ENCODE assay signal across 24 cellular contexts in the genomic region with DNA sequence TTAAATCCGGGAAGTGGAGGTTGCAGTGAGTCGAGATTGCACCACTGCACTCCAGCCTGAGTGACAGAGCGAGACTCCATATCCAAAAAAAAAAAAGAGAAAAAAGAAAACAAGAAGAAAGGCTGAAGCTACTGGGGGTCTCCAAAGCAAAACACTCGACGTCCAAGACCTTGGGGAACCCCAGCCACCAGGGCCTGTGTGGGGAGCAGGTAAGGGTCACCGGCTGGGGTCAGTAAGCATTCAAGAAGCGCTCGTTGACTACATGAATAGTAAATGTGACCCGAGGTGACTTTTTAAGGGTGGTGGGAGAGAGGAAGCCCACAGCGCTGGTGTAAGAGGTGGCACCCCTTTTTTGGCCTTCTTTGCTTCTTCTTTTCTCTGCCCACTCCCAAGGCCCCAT.
"Had no signal": no experiment of that assay in that cellular context is flagged by ENCODE, and none has a peak within 500 bp of the region (broad histone marks: within the 10 kb centered on the region; RNA-seq: fewer than 3 reads in every experiment).

No MANE protein-coding gene starts in this region.

- H3K4me3 ChIP-seq: adrenal gland had no signal

- H3K27me3 ChIP-seq: adrenal gland had no signal

- ATAC-seq: activated CD4-positive, CD25-positive, alpha-beta regulatory T cell treated with anti-CD3 and anti-CD28 coated beads, Interleukin-2, amount 50 U/mL, for 24 hours; activated CD8-positive, alpha-beta T cell treated with anti-CD3 and anti-CD28 coated beads for 36 hours; activated T-cell treated with anti-CD3 and anti-CD28 coated beads, Interleukin-2, amount 50 U/mL, for 72 hours; Panc1 had no signal

- H3K27ac ChIP-seq: adrenal gland had no signal

- DNase-seq: activated CD4-positive, alpha-beta T cell treated with anti-CD3 and anti-CD28 coated beads for 4 hours; activated CD8-positive, alpha-beta T cell treated with anti-CD3 and anti-CD28 coated beads for 36 hours; activated gamma-delta T cell treated with Interleukin-2 at 50 U/mL for 16 hours; activated naive CD4-positive, alpha-beta T cell treated with anti-CD3 and anti-CD28 coated beads, Interleukin-2, amount 50 U/mL, for 16 hours; activated naive CD8-positive, alpha-beta T cell treated with anti-CD3 and anti-CD28 coated beads, Interleukin-2, amount 10 ng/mL, durations not matched to agents 7 days and 5 days; activated T-cell treated with anti-CD3 and anti-CD28 coated beads, Interleukin-2, amount 50 U/mL, for 72 hours; adrenal gland; anterior cingulate cortex; KG1; NCI-H1092; NCI-H1417 treated with DMSO at 0.1 percent for 48 hours; NCI-H1694; NCI-H2029; NCI-H2107; NCI-H2171 treated with DMSO at 0.1 percent for 48 hours; NCI-H345; NCI-H510A; NCI-H526 treated with DMSO at 0.1 percent for 48 hours; NK-92 treated with Interleukin-12 subunit alpha and Interleukin-12 subunit beta, amount 100 ng/mL, for 24 hours; OCI-M1; RPMI8226; SHP77 treated with DMSO at 0.1 percent for 48 hours had no signal

- H3K36me3 ChIP-seq: adrenal gland had no signal

- H3K9me3 ChIP-seq: adrenal gland had no signal
